Comparison of ENCODE assay signal across 1 cellular context in the genomic region with DNA sequence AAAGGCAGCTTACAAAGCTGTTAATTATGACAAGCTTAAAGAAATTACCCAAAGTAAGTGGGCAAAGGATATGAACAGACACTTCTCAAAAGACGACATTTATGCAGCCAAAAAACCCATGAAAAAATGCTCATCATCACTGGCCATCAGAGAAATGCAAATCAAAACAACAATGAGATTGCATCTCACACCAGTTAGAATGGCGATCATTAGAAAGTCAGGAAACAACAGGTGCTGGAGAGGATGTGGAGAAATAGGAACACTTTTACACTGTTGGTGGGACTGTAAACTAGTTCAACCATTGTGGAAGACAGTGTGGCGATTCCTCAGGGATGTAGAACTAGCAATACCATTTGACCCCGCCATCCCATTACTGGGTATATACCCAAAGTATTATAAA. TPM values are rescaled to one million over a fixed set of nuclear protein-coding genes. Genes with fewer than 3 reads are reported as not detected.
"Had no signal": no experiment of that assay in that cellular context is flagged by ENCODE, and none has a peak within 500 bp of the region (broad histone marks: within the 10 kb centered on the region; RNA-seq: fewer than 3 reads in every experiment).

No MANE protein-coding gene starts in this region.

RNA-seq across cellular contexts. Expression of a gene that starts 59.3 kb away (rescaled TPM):
- total RNA-seq: H4 had no signal
